Comparison of ENCODE assay signal across 3 cellular contexts in the genomic region with DNA sequence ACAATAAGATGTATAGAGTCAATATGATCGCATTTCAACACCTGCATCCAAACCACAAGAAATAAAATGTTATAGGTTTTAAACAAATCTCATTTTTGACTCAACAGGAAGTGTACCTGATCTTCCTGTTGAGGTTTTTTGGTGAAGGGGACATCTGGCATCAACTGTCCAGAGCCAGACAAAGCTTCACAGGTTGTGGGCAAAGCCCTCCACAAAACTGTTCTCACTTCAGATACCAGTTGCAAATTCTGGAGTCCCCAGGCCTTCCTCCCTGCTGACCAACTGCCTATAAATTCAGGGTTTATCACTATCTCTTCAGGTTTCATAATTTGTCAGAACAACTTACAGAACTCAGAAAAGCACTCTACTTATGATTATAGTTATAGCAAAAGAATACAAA.
"Had no signal": no experiment of that assay in that cellular context is flagged by ENCODE, and none has a peak within 500 bp of the region (broad histone marks: within the 10 kb centered on the region; RNA-seq: fewer than 3 reads in every experiment).

No MANE protein-coding gene starts in this region.

- ATAC-seq: GM12878 had no signal

- H3K4me3 ChIP-seq: GM12878 had no signal

- DNase-seq: GDM1, GF-D8 had no signal
